In the genomic region with DNA sequence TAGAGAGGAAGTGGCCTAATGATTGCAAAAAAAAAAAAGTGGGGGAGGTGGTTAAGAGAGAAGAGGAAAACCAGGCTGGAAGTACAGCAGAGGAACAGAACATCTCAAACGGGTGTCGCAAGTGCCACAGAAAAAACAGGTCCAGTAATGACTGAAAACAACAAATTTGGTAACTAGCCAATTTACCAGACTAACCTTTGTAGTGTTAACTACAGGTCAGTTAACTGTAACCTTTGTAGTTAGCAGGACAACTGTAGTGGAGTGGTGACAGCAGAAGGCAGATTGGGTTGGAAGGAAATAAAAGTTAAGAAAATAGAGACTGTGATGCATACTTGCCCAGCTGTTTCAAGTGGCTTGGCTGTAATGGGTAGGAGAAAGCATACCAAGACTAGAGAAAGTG, we compare ENCODE assay signal across 31 cellular contexts.
"Had no signal": no experiment of that assay in that cellular context is flagged by ENCODE, and none has a peak within 500 bp of the region (broad histone marks: within the 10 kb centered on the region; RNA-seq: fewer than 3 reads in every experiment).

No MANE protein-coding gene starts in this region.

- H3K27ac ChIP-seq: adrenal gland, body of pancreas, epithelial cell of prostate had no signal

- ATAC-seq: activated CD4-positive, alpha-beta T cell treated with anti-CD3 and anti-CD28 coated beads for 36 hours; activated CD8-positive, alpha-beta memory T cell treated with anti-CD3 and anti-CD28 coated beads, Interleukin-2, amount 10 ng/mL, durations not matched to agents 7 days and 5 days; activated CD8-positive, alpha-beta T cell treated with anti-CD3 and anti-CD28 coated beads, Interleukin-2, amount 10 ng/mL, durations not matched to agents 7 days and 5 days; activated naive CD8-positive, alpha-beta T cell treated with anti-CD3 and anti-CD28 coated beads, Interleukin-2, amount 50 U/mL, for 24 hours; body of pancreas; T-helper 17 cell had no signal

- H3K9me3 ChIP-seq: adrenal gland, body of pancreas had no signal

- H3K4me1 ChIP-seq: adrenal gland, body of pancreas had no signal

- H3K27me3 ChIP-seq: adrenal gland, body of pancreas had no signal

- H3K36me3 ChIP-seq: adrenal gland had no signal

- FAIRE-seq: colon, endometrium, endothelial cell of umbilical vein, frontal cortex had no signal

- H3K4me3 ChIP-seq: adrenal gland, body of pancreas had no signal

- DNase-seq: activated CD4-positive, alpha-beta memory T cell treated with anti-CD3 and anti-CD28 coated beads for 36 hours; activated CD4-positive, alpha-beta T cell treated with anti-CD3 and anti-CD28 coated beads for 36 hours; activated CD4-positive, alpha-beta T cell treated with anti-CD3 and anti-CD28 coated beads, Interleukin-2, amount 10 ng/mL, durations not matched to agents 24 days and 14 days; activated CD4-positive, CD25-positive, alpha-beta regulatory T cell; activated CD4-positive, CD25-positive, alpha-beta regulatory T cell treated with anti-CD3 and anti-CD28 coated beads, Interleukin-2, amount 50 U/mL, for 72 hours; activated CD8-positive, alpha-beta memory T cell treated with anti-CD3 and anti-CD28 coated beads, Interleukin-2, amount 10 ng/mL, durations not matched to agents 7 days and 5 days; activated CD8-positive, alpha-beta memory T cell treated with anti-CD3 and anti-CD28 coated beads, Interleukin-2, amount 50 U/mL, for 4 hours; activated CD8-positive, alpha-beta T cell treated with anti-CD3 and anti-CD28 coated beads, Interleukin-2, amount 10 ng/mL, durations not matched to agents 7 days and 5 days; activated effector memory CD4-positive, alpha-beta T cell treated with anti-CD3 and anti-CD28 coated beads, Interleukin-2, amount 50 U/mL, for 16 hours; activated naive CD4-positive, alpha-beta T cell treated with anti-CD3 and anti-CD28 coated beads for 36 hours; activated naive CD8-positive, alpha-beta T cell treated with anti-CD3 and anti-CD28 coated beads for 36 hours; activated naive CD8-positive, alpha-beta T cell treated with anti-CD3 and anti-CD28 coated beads, Interleukin-2, amount 50 U/mL, for 24 hours; activated T-cell treated with anti-CD3 and anti-CD28 coated beads, Interleukin-2, amount 50 U/mL, for 1 hour; activated T-cell treated with anti-CD3 and anti-CD28 coated beads, Interleukin-2, amount 50 U/mL, for 48 hours; adrenal gland; amygdala; aorta; body of pancreas; caudate nucleus; cortex of kidney; dermis blood vessel endothelial cell; effector CD8-positive, alpha-beta T cell; foreskin fibroblast; head of caudate nucleus; T-helper 17 cell; T1000 had no signal
